ENCODE assay signal across 10 cellular contexts in the genomic region with DNA sequence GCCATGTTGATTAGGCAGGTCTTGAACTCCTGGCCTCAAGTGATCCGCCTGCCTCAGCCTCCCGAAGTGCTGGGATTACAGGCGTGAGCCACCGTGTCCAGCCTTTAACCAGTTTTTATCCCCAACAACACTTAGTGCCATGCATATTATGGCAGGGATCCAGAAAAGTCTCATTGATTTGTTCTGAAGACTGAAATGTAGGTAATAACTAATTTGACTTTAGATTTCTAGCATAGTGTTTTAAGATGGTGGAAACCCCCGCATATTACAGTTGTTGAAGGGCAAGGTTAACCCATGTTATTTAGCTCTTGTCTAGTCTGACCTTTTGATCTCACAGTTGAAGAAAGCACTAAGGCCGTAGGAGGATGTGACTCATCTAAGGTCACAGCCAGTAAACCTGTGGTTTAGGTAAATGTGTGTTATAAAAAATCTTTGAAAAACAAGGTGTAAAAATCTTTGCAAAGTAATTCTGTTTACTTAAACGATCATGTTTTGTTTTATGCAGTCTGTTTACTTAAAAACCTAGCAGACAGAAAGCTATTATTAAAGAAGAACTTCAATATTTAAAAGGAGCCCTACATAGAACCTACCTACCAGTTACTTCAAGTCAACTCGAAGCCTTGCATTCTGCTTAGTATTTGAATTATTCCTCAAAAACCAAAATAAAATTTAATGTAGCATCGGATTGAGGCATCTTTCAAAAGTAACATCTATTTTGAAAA. TPM values are rescaled to one million over a fixed set of nuclear protein-coding genes. Genes with fewer than 3 reads are reported as not detected.
A peak's percentile ranks its signal among the peaks of the same experiment; 100 is the strongest.
DNase-seq lines count a peak whose midpoint lies in the region; ATAC-seq lines count a peak whose summit lies in the region.
"Had no signal": no experiment of that assay in that cellular context is flagged by ENCODE, and none has a peak within 500 bp of the region (broad histone marks: within the 10 kb centered on the region; RNA-seq: fewer than 3 reads in every experiment).

No MANE protein-coding gene starts in this region.

- H3K9me3 Mint-ChIP-seq in activated CD4-positive, alpha-beta T cell treated with anti-CD3 and anti-CD28 coated beads, Interleukin-2, amount 10 ng/mL, durations not matched to agents 24 days and 14 days, result no peaks in the 10 kb centered on the region

- H3K27ac Mint-ChIP-seq in activated CD4-positive, alpha-beta T cell treated with anti-CD3 and anti-CD28 coated beads, Interleukin-2, amount 10 ng/mL, durations not matched to agents 24 days and 14 days, result peak overlapping the region; percentile 96

- peak overlapping the region; percentile 71 for H3K4me3 Mint-ChIP-seq in activated CD4-positive, alpha-beta T cell treated with anti-CD3 and anti-CD28 coated beads, Interleukin-2, amount 10 ng/mL, durations not matched to agents 24 days and 14 days

- peaks cover 52% of the 10 kb centered on the region for H3K36me3 Mint-ChIP-seq in activated CD4-positive, alpha-beta T cell treated with anti-CD3 and anti-CD28 coated beads, Interleukin-2, amount 10 ng/mL, durations not matched to agents 24 days and 14 days (ENCODE audit: low read depth)

- H3K27me3 Mint-ChIP-seq in activated CD4-positive, alpha-beta T cell treated with anti-CD3 and anti-CD28 coated beads, Interleukin-2, amount 10 ng/mL, durations not matched to agents 24 days and 14 days, result no peaks in the 10 kb centered on the region

- ATAC-seq in GM19043 (IDR thresholded peaks at IDR 0.05; ENCODE audit: low read depth, unreplicated experiment) (peak; percentile 57), HG03159 (IDR thresholded peaks at IDR 0.05; ENCODE audit: unreplicated experiment) (peak; percentile 66)

- DNase-seq in activated CD4-positive, alpha-beta T cell treated with anti-CD3 and anti-CD28 coated beads, Interleukin-2, amount 10 ng/mL, durations not matched to agents 24 days and 14 days, result peak; percentile 90
- peak; percentile 80 for DNase-seq in renal cortical epithelial cell (ENCODE audit: low read depth)
- DNase-seq in T1000 (lab: John Stamatoyannopoulos, UW), result no peak
- no peak for DNase-seq in Ammon's horn (ENCODE audit: low spot score)
- DNase-seq in cerebellar nuclear complex (lab: John Stamatoyannopoulos, UW), result no peak
- no peak for DNase-seq in NOMO-1 treated with DMSO at 0.1 percent for 48 hours (lab: John Stamatoyannopoulos, UW; ENCODE audit: unreplicated experiment)
- DNase-seq: sigmoid colon had no signal

- peaks cover 65% of the 10 kb centered on the region for H3K4me1 Mint-ChIP-seq in activated CD4-positive, alpha-beta T cell treated with anti-CD3 and anti-CD28 coated beads, Interleukin-2, amount 10 ng/mL, durations not matched to agents 24 days and 14 days

- intact Hi-C loops in activated CD4-positive, alpha-beta T cell treated with anti-CD3 and anti-CD28 coated beads, Interleukin-2, amount 10 ng/mL, durations not matched to agents 24 days and 14 days (cut with micrococcal nuclease), result loop anchor here (2.0 kb wide), 2 partner anchors 103 to 279 kb away; a partner anchor contains a TSS

RNA-seq across cellular contexts. Expression of a gene that starts 24.8 kb away (rescaled TPM):
- total RNA-seq in activated CD4-positive, alpha-beta T cell treated with anti-CD3 and anti-CD28 coated beads, Interleukin-2, amount 10 ng/mL, durations not matched to agents 24 days and 14 days, result 148 and 154 TPM in 2 replicates
- 9.2 and 15.5 TPM in 2 replicates for total RNA-seq in renal cortical epithelial cell
- total RNA-seq: HT1080 had no signal

Comparison
In these comparisons a context has a peak if more than half of its experiments do, and no peak if none do; other contexts are left out.
1. DNase-seq: peak in activated CD4-positive, alpha-beta T cell treated with anti-CD3 and anti-CD28 coated beads, Interleukin-2, amount 10 ng/mL, durations not matched to agents 24 days and 14 days (single experiment) and renal cortical epithelial cell (single experiment); none in T1000 (single experiment), Ammon's horn (single experiment), cerebellar nuclear complex (0 of 2) and NOMO-1 treated with DMSO at 0.1 percent for 48 hours (single experiment).